Comparison of ENCODE assay signal across 2 cellular contexts in the genomic region with DNA sequence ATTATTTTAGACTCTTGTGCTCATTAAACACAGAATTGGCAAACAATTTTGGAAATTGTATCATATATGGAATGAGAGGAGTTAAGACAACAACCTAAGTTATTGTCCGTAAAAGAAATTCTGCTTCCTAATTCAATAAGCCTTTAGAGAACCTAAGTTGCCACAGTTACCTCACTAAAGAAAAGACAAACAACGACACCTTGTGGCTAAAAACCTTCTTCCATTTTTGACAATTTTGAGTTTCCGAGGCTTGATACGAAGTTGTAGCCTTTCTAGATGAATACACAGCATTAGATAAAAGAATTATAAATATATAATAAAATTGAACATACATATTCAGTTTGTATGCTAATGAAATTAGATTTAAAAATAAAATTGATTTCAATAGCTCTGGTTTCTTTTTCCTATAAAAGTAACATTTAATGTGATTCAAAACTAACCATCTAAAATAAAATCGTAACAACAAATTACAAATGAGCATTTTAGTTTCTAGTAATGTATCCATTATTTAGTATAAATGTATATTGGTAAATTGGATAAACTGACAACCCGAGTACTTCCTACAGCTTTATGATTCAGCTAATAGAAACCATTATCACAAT.
A peak's percentile ranks its signal among the peaks of the same experiment; 100 is the strongest.
TF ChIP-seq lines count a peak whose summit lies in the region.

No MANE protein-coding gene starts in this region.

TF ChIP-seq in K562, 482 proteins besides CTCF, POLR2A, EP300 and RAD21:
- no peak for TF ChIP-seq MCM2 (IDR thresholded peaks at IDR 0.05; ENCODE audit: low read depth)
- TF ChIP-seq, protein P1, sequence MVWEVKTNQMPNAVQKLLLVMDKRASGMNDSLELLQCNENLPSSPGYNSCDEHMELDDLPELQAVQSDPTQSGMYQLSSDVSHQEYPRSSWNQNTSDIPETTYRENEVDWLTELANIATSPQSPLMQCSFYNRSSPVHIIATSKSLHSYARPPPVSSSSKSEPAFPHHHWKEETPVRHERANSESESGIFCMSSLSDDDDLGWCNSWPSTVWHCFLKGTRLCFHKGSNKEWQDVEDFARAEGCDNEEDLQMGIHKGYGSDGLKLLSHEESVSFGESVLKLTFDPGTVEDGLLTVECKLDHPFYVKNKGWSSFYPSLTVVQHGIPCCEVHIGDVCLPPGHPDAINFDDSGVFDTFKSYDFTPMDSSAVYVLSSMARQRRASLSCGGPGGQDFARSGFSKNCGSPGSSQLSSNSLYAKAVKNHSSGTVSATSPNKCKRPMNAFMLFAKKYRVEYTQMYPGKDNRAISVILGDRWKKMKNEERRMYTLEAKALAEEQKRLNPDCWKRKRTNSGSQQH (CRISPR knock-in tag; IDR thresholded peaks at IDR 0.05), result no peak
- no peak for TF ChIP-seq FUS (optimal IDR thresholded peaks at IDR 0.05; ENCODE audit: low read depth, low read length)
TF ChIP-seq in K562: peak in this region for 0.

TF ChIP-seq in HepG2, 621 proteins besides CTCF, POLR2A, EP300 and RAD21:
- TF ChIP-seq HHEX (CRISPR knock-in tag; IDR thresholded peaks at IDR 0.05), result no peak
- no peak for TF ChIP-seq BHLHE40 (IDR thresholded peaks at IDR 0.05; ENCODE audit: low read length)
- no peak for TF ChIP-seq KLF16 (CRISPR knock-in tag; IDR thresholded peaks at IDR 0.05)
- TF ChIP-seq ZNF615 (CRISPR knock-in tag; IDR thresholded peaks at IDR 0.05; ENCODE audit: borderline replicate concordance), result no peak
- no peak for TF ChIP-seq KMT2A (CRISPR knock-in tag; IDR thresholded peaks at IDR 0.05)
- no peak for TF ChIP-seq ZBTB4 (CRISPR knock-in tag; IDR thresholded peaks at IDR 0.05; ENCODE audit: borderline replicate concordance)
- TF ChIP-seq STAG1 (CRISPR knock-in tag; IDR thresholded peaks at IDR 0.05), result peak; percentile 62
- TF ChIP-seq PRMT3 (CRISPR knock-in tag; IDR thresholded peaks at IDR 0.05; ENCODE audit: borderline replicate concordance, low read depth), result no peak
- peak; percentile 20; the same call in 1 of the 2 replicates for TF ChIP-seq SMC3 (IDR thresholded peaks at IDR 0.05; ENCODE audit: low read length)
- no peak for TF ChIP-seq HIC2 (CRISPR knock-in tag; IDR thresholded peaks at IDR 0.05; ENCODE audit: low read depth)
